ENCODE assay signal across 8 cellular contexts in the genomic region with DNA sequence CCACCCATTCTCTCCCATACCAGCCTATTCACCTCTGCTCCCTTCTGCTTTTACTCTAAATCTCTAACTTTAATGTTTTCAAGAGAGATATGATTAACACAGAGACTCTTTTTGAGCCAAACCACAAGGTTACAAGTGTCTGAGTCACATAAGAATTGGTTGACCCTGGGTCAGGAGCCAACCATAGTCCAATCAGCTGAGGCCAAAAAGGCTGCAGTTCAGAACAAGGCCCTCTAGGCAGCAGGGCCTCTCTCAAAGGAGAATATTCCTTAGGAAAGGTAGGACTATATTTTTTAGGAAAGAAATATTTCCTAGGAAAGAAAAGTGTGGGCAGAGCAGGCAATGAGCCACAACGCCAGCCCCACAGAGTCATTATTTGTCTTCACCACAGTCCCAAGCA. TPM values are rescaled to one million over a fixed set of nuclear protein-coding genes. Genes with fewer than 3 reads are reported as not detected.
DNase-seq lines count a peak whose midpoint lies in the region; ATAC-seq and TF ChIP-seq lines count a peak whose summit lies in the region.

No MANE protein-coding gene starts in this region.

- TF ChIP-seq CTCF in WERI-Rb-1 (IDR thresholded peaks at IDR 0.05; ENCODE audit: low read depth, low read length) (no peak), right atrium auricular region (IDR thresholded peaks at IDR 0.05) (no peak), thoracic aorta (IDR thresholded peaks at IDR 0.05) (no peak)

- no peaks in the 10 kb centered on the region for H3K9me3 ChIP-seq in WERI-Rb-1 (ENCODE audit: severe bottlenecking)
- H3K9me3 ChIP-seq in right atrium auricular region = no peaks in the 10 kb centered on the region
- H3K9me3 ChIP-seq in thoracic aorta = no peaks in the 10 kb centered on the region

- H3K27ac ChIP-seq in WERI-Rb-1 (peak overlapping the region; percentile 98), right atrium auricular region (peak overlapping the region; percentile 52 to 83), thoracic aorta (peak overlapping the region; percentile 22 to 84)

- H3K4me1 ChIP-seq in right atrium auricular region = peaks cover 0 to 38% of the 10 kb centered on the region in 2 donors
- H3K4me1 ChIP-seq in thoracic aorta (ENCODE audit: control insufficient read depth in 1 of 2, low read depth in 2 of 2) = peaks cover 26 to 32% of the 10 kb centered on the region in 2 donors

- peak overlapping the region; percentile 66 for H3K4me3 ChIP-seq in WERI-Rb-1 (ENCODE audit: low read depth, low read length)
- H3K4me3 ChIP-seq in right atrium auricular region = no peak overlapping the region
- no peak overlapping the region for H3K4me3 ChIP-seq in thoracic aorta

- peak; percentile 26 for DNase-seq in stimulated activated CD4-positive, alpha-beta T cell treated with anti-CD3 and anti-CD28 coated beads, Interleukin-15, amount 100 ng/mL, for 24 hours
- no peak for DNase-seq in stimulated activated CD4-positive, alpha-beta T cell treated with anti-CD3 and anti-CD28 coated beads, Interleukin-4, amount 100 ng/mL, for 4 hours
- DNase-seq in WERI-Rb-1 (no peak), right atrium auricular region (ENCODE audit: low spot score) (peak; percentile 59), thoracic aorta (ENCODE audit: low spot score) (no peak), HEK293T (ENCODE audit: extremely low spot score) (no peak)

- H3K36me3 ChIP-seq in WERI-Rb-1 (peaks cover 5% of the 10 kb centered on the region; the same call in 1 of the 2 replicates), right atrium auricular region (no peaks in the 10 kb centered on the region), thoracic aorta (no peaks in the 10 kb centered on the region)

- no peaks in the 10 kb centered on the region for H3K27me3 ChIP-seq in WERI-Rb-1 (ENCODE audit: insufficient read depth, low read depth, severe bottlenecking)
- H3K27me3 ChIP-seq in right atrium auricular region = no peaks in the 10 kb centered on the region
- no peaks in the 10 kb centered on the region for H3K27me3 ChIP-seq in thoracic aorta (replicated peaks; ENCODE audit: insufficient read depth)

- CTCF ChIA-PET in HEK293T (lab: Yijun Ruan, JAX) = no interaction called here

- POLR2A ChIA-PET in HEK293T (lab: Yijun Ruan, JAX) = no interaction called here

- ATAC-seq in HG03280 (IDR thresholded peaks at IDR 0.05; ENCODE audit: unreplicated experiment) (peak; percentile 14), thoracic aorta (ENCODE audit: insufficient number of reproducible peaks, low FRiP score, low read depth) (no peak), HG03095 (IDR thresholded peaks at IDR 0.05; ENCODE audit: unreplicated experiment) (no peak)

TF ChIP-seq in HEK293T, 16 proteins besides CTCF, POLR2A, EP300 and RAD21:
- TF ChIP-seq, protein P1, sequence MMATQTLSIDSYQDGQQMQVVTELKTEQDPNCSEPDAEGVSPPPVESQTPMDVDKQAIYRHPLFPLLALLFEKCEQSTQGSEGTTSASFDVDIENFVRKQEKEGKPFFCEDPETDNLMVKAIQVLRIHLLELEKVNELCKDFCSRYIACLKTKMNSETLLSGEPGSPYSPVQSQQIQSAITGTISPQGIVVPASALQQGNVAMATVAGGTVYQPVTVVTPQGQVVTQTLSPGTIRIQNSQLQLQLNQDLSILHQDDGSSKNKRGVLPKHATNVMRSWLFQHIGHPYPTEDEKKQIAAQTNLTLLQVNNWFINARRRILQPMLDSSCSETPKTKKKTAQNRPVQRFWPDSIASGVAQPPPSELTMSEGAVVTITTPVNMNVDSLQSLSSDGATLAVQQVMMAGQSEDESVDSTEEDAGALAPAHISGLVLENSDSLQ (IDR thresholded peaks at IDR 0.05) = no peak
- TF ChIP-seq FOXA1 (IDR thresholded peaks at IDR 0.05) = no peak
- TF ChIP-seq HDGF (IDR thresholded peaks at IDR 0.05; ENCODE audit: borderline replicate concordance) = no peak
- no peak for TF ChIP-seq ELF4 (IDR thresholded peaks at IDR 0.05)
- no peak for TF ChIP-seq L3MBTL2 (conservative IDR thresholded peaks at IDR 0.05)
- TF ChIP-seq NFRKB (IDR thresholded peaks at IDR 0.05) = no peak
- TF ChIP-seq FOXM1 (IDR thresholded peaks at IDR 0.05; ENCODE audit: borderline replicate concordance) = no peak
- no peak for TF ChIP-seq SUZ12 (IDR thresholded peaks at IDR 0.05)
- no peak for TF ChIP-seq SP1 (IDR thresholded peaks at IDR 0.05)

RNA-seq across cellular contexts. Expression of a gene that starts 2.3 kb away (rescaled TPM):
- 10 to 100 TPM; 12.5 to 25.8 TPM for total RNA-seq in right atrium auricular region
- total RNA-seq in thoracic aorta = 10 to 100 TPM; 15.2 to 24.7 TPM

Comparison
In these comparisons a context has a peak if more than half of its experiments do, and no peak if none do; other contexts are left out.
1. DNase-seq: peak in stimulated activated CD4-positive, alpha-beta T cell treated with anti-CD3 and anti-CD28 coated beads, Interleukin-15, amount 100 ng/mL, for 24 hours (single experiment) and right atrium auricular region (single experiment); none in stimulated activated CD4-positive, alpha-beta T cell treated with anti-CD3 and anti-CD28 coated beads, Interleukin-4, amount 100 ng/mL, for 4 hours (0 of 2), WERI-Rb-1 (single experiment), thoracic aorta (single experiment) and HEK293T (single experiment).
2. Peak in every context shown above with its lines, with median percentiles within 50 percentile points of each other: H3K27ac ChIP-seq.